12 cellular contexts compared by ENCODE assay signal in genomic region chr1:111745670-111746613, GRCh38. TPM values are rescaled to one million over a fixed set of nuclear protein-coding genes. Genes with fewer than 3 reads are reported as not detected.
DNase-seq lines count a peak whose midpoint lies in the region; TF ChIP-seq lines count a peak whose summit lies in the region.
"Had no signal": no experiment of that assay in that cellular context is flagged by ENCODE, and none has a peak within 500 bp of the region (broad histone marks: within the 10 kb centered on the region; RNA-seq: fewer than 3 reads in every experiment).

No MANE protein-coding gene starts in this region.

- H3K9me3 ChIP-seq in HEK293 (ENCODE audit: control insufficient read depth, insufficient read depth, low read depth, low read length): no peaks in the 10 kb centered on the region
- H3K9me3 ChIP-seq: BLaER1 treated with 17β-estradiol and CSF1 and Interleukin-3, amounts not matched to agents 10 nM and 100 nM had no signal

- H3K4me3 ChIP-seq in HEK293 (ENCODE audit: low read depth, low read length): no peak overlapping the region
- H3K4me3 ChIP-seq: BLaER1 treated with 17β-estradiol and CSF1 and Interleukin-3, amounts not matched to agents 10 nM and 100 nM had no signal

- no peak for TF ChIP-seq CTCF in HEK293 (tag by site-specific recombination; IDR thresholded peaks at IDR 0.05)

- H3K27ac ChIP-seq in HEK293 (ENCODE audit: extremely low read depth, low read depth, low read length): no peak overlapping the region
- H3K27ac ChIP-seq: BLaER1 treated with 17β-estradiol and CSF1 and Interleukin-3, amounts not matched to agents 10 nM and 100 nM; WERI-Rb-1 had no signal

- POLR2A ChIA-PET in HEK293 (lab: Yijun Ruan, JAX): no interaction called here

- no peaks in the 10 kb centered on the region for H3K36me3 ChIP-seq in HEK293 (ENCODE audit: control insufficient read depth in 2 of 2, insufficient read depth in 1 of 2, low read length in 2 of 2)
- H3K36me3 ChIP-seq: BLaER1 treated with 17β-estradiol and CSF1 and Interleukin-3, amounts not matched to agents 10 nM and 100 nM; WERI-Rb-1 had no signal

- no peaks in the 10 kb centered on the region for H3K4me1 ChIP-seq in HEK293 (ENCODE audit: control insufficient read depth, insufficient read depth, low read length)

- peak; percentile 42 for DNase-seq in COR-L47 (lab: John Stamatoyannopoulos, UW)
- peak; percentile 45 for DNase-seq in activated CD8-positive, alpha-beta memory T cell treated with anti-CD3 and anti-CD28 coated beads, Interleukin-2, amount 50 U/mL, for 48 hours
- peak; percentile 60 for DNase-seq in myocyte (ENCODE audit: low read depth)
- no peak for DNase-seq in central memory CD4-positive, alpha-beta T cell
- DNase-seq in iPS-NIHi7 (ENCODE audit: extremely low spot score): no peak
- DNase-seq in RKO (ENCODE audit: low spot score): no peak
- DNase-seq: activated naive CD4-positive, alpha-beta T cell treated with anti-CD3 and anti-CD28 coated beads, Interleukin-2, amount 10 ng/mL, durations not matched to agents 7 days and 5 days; NCI-H1048; stimulated activated CD4-positive, alpha-beta T cell treated with anti-CD3 and anti-CD28 coated beads, Interleukin-4, amount 100 ng/mL, for 24 hours; WERI-Rb-1 had no signal

- CTCF ChIA-PET in HEK293 (lab: Yijun Ruan, JAX): interaction anchor here (0.6 to 6.9 kb wide), 5 partner anchors 10 to 238 kb away, joined by 3 to 69 read pairs (median 5); no protein-coding TSS in a partner anchor

TF ChIP-seq in HEK293, 187 proteins besides CTCF, POLR2A, EP300 and RAD21:
- TF ChIP-seq SP3 (tag by site-specific recombination; IDR thresholded peaks at IDR 0.05) (no peak), ZNF660 (tag by site-specific recombination; IDR thresholded peaks at IDR 0.05) (0 out of 2 replicates have a peak, but pooled peaks have one; percentile 12)

RNA-seq across cellular contexts. Expression of gene INKA2, which starts 6.7 kb away (rescaled TPM):
- 31.9 and 50.6 TPM in 2 replicates for total RNA-seq in myocyte
- polyA plus RNA-seq in myocyte (2012): 9.4 TPM

RNA-seq across cellular contexts. Expression of gene DDX20, which starts 9.8 kb away (rescaled TPM):
- 22.4 and 27.0 TPM in 2 replicates for total RNA-seq in myocyte
- 4.8 TPM for polyA plus RNA-seq in myocyte (2012)

Comparison
In these comparisons a context has a peak if more than half of its experiments do, and no peak if none do; other contexts are left out.
1. DNase-seq: peak in COR-L47 (single experiment), activated CD8-positive, alpha-beta memory T cell treated with anti-CD3 and anti-CD28 coated beads, Interleukin-2, amount 50 U/mL, for 48 hours (single experiment) and myocyte (single experiment); none in central memory CD4-positive, alpha-beta T cell (single experiment), iPS-NIHi7 (single experiment) and RKO (single experiment).